23 cellular contexts compared by ENCODE assay signal in the genomic region with DNA sequence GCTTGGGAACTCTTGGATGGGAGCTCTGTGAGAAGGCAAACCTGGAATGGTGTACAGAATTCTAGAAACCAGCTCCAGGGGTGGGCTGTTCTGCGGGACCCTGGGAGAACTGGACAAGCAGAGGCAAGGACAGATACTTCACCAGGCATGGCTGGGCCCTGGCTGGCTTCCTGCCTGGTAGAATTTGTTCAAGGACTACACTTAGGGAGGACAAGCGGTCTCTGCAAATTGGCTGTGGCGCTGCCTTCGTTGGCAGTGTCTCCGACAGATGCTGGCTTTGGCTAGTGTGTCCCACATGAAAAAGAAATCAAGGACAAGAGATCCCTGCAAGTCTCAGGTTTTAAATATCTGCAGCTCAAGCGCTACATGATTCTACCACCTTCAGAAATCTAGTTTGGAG. TPM values are rescaled to one million over a fixed set of nuclear protein-coding genes. Genes with fewer than 3 reads are reported as not detected.
DNase-seq lines count a peak whose midpoint lies in the region; ATAC-seq, FAIRE-seq and TF ChIP-seq lines count a peak whose summit lies in the region.
"Had no signal": no experiment of that assay in that cellular context is flagged by ENCODE, and none has a peak within 500 bp of the region (broad histone marks: within the 10 kb centered on the region; RNA-seq: fewer than 3 reads in every experiment).

No MANE protein-coding gene starts in this region.

- no peak overlapping the region for H3K4me3 ChIP-seq in HepG2 (replicated peaks in 1 of 3; ENCODE audit: insufficient read depth in 1 of 3, low read depth in 2 of 3, low read length in 3 of 3)
- no peak overlapping the region for H3K4me3 ChIP-seq in testis
- H3K4me3 ChIP-seq in naive thymus-derived CD4-positive, alpha-beta T cell (ENCODE audit: low read length), result no peak overlapping the region
- no peak overlapping the region for H3K4me3 ChIP-seq in trophoblast cell (ENCODE audit: low read depth, low read length)
- H3K4me3 ChIP-seq: BLaER1 treated with 17β-estradiol and CSF1 and Interleukin-3, amounts not matched to agents 10 nM and 100 nM; esophagus muscularis mucosa; MG63; prostate gland; spleen had no signal

- H3K4me3 Mint-ChIP-seq in WTC11, result no peak overlapping the region
- no peak overlapping the region for H3K4me3 Mint-ChIP-seq in naive thymus-derived CD4-positive, alpha-beta T cell
- H3K4me3 Mint-ChIP-seq: activated CD8-positive, alpha-beta T cell treated with anti-CD3 and anti-CD28 coated beads, Interleukin-2, amount 10 ng/mL, durations not matched to agents 7 days and 5 days; activated T-cell treated with anti-CD3 and anti-CD28 coated beads, Interleukin-2, amount 50 U/mL, for 72 hours; nephron progenitor cell had no signal

- TF ChIP-seq RAD21 in HepG2 (CRISPR knock-in tag; IDR thresholded peaks at IDR 0.05), result no peak

- H3K4me1 ChIP-seq in HepG2 (ENCODE audit: insufficient read depth, low read length) (peaks cover 37% of the 10 kb centered on the region), testis (peaks cover 24% of the 10 kb centered on the region), trophoblast cell (ENCODE audit: control insufficient read depth in 1 of 2, insufficient read depth in 2 of 2, low read length in 2 of 2) (peaks cover 0 to 3% of the 10 kb centered on the region in 2 experiments)
- H3K4me1 ChIP-seq in naive thymus-derived CD4-positive, alpha-beta T cell (ENCODE audit: control insufficient read depth in 2 of 2, insufficient read depth in 2 of 2, low read length in 2 of 2), result no peaks in the 10 kb centered on the region

- no peaks in the 10 kb centered on the region for H3K27me3 Mint-ChIP-seq in WTC11 (ENCODE audit: low read depth)
- H3K27me3 Mint-ChIP-seq in naive thymus-derived CD4-positive, alpha-beta T cell, result no peaks in the 10 kb centered on the region

- H3K79me1 ChIP-seq in trophoblast cell (ENCODE audit: low read length), result no peaks in the 10 kb centered on the region

- ATAC-seq in WTC11 (no peak), HepG2 (no peak)
- no peak for ATAC-seq in naive thymus-derived CD4-positive, alpha-beta T cell
- ATAC-seq: activated CD8-positive, alpha-beta T cell treated with anti-CD3 and anti-CD28 coated beads, Interleukin-2, amount 10 ng/mL, durations not matched to agents 7 days and 5 days; activated naive CD4-positive, alpha-beta T cell treated with anti-CD3 and anti-CD28 coated beads, Interleukin-2, amount 50 U/mL, for 72 hours; activated T-cell treated with anti-CD3 and anti-CD28 coated beads, Interleukin-2, amount 50 U/mL, for 72 hours; SK-N-SH treated with all-trans-retinoic acid at 6 μM for 48 hours had no signal

- no peak overlapping the region for H4K12ac ChIP-seq in trophoblast cell (ENCODE audit: low read depth, low read length)

- TF ChIP-seq CTCF in WTC11 (IDR thresholded peaks at IDR 0.05) (no peak), HepG2 (CRISPR knock-in tag; IDR thresholded peaks at IDR 0.05) (no peak), testis (IDR thresholded peaks at IDR 0.05) (no peak)

- no peaks in the 10 kb centered on the region for H3K27me3 ChIP-seq in HepG2 (ENCODE audit: control insufficient read depth in 1 of 2, insufficient read depth in 2 of 2, low read length in 2 of 2)
- H3K27me3 ChIP-seq in testis, result no peaks in the 10 kb centered on the region
- no peaks in the 10 kb centered on the region for H3K27me3 ChIP-seq in naive thymus-derived CD4-positive, alpha-beta T cell (ENCODE audit: control insufficient read depth in 2 of 2, insufficient read depth in 2 of 2, low read length in 2 of 2)
- H3K27me3 ChIP-seq in trophoblast cell (ENCODE audit: insufficient read depth, low read length), result no peaks in the 10 kb centered on the region
- H3K27me3 ChIP-seq: BLaER1 treated with 17β-estradiol and CSF1 and Interleukin-3, amounts not matched to agents 10 nM and 100 nM; esophagus muscularis mucosa; MG63; spleen had no signal

- H3K79me2 ChIP-seq in HepG2 (ENCODE audit: insufficient read depth, low read length) (peaks cover 53% of the 10 kb centered on the region), trophoblast cell (ENCODE audit: control insufficient read depth, insufficient read depth, low read length, poor library complexity) (no peaks in the 10 kb centered on the region)

- H3K9me3 ChIP-seq in HepG2 (ENCODE audit: low read length) (no peaks in the 10 kb centered on the region), testis (no peaks in the 10 kb centered on the region), trophoblast cell (ENCODE audit: insufficient read depth, low read depth, low read length) (no peaks in the 10 kb centered on the region)
- no peaks in the 10 kb centered on the region for H3K9me3 ChIP-seq in naive thymus-derived CD4-positive, alpha-beta T cell (ENCODE audit: control insufficient read depth in 2 of 3, low read length in 3 of 3)
- H3K9me3 ChIP-seq: BLaER1 treated with 17β-estradiol and CSF1 and Interleukin-3, amounts not matched to agents 10 nM and 100 nM; esophagus muscularis mucosa; MG63; prostate gland; spleen had no signal

- no peak overlapping the region for H4K8ac ChIP-seq in trophoblast cell (ENCODE audit: low read depth, low read length)

- no TSS peak for BruUV-seq in HepG2 (replicated peaks; lab: Mats Ljungman, UMichigan)

- H2BK5ac ChIP-seq in trophoblast cell (ENCODE audit: low read depth, low read length, poor library complexity), result no peak overlapping the region

- no peaks in the 10 kb centered on the region for H3K9me3 Mint-ChIP-seq in WTC11
- H3K9me3 Mint-ChIP-seq in naive thymus-derived CD4-positive, alpha-beta T cell, result peaks cover 0 to 1% (median 0%) of the 10 kb centered on the region in 11 donors
- H3K9me3 Mint-ChIP-seq: activated naive CD4-positive, alpha-beta T cell treated with anti-CD3 and anti-CD28 coated beads, Interleukin-2, amount 50 U/mL, for 72 hours; activated T-cell treated with anti-CD3 and anti-CD28 coated beads, Interleukin-2, amount 50 U/mL, for 72 hours; nephron progenitor cell had no signal

- 0 out of 2 replicates have a peak, but pooled peaks cover 6% of the 10 kb centered on the region for H4K20me1 ChIP-seq in HepG2 (ENCODE audit: insufficient read depth, low read length)

- no peak overlapping the region for H3K14ac ChIP-seq in trophoblast cell (ENCODE audit: low read length)

- no peak overlapping the region for H2AFZ ChIP-seq in HepG2 (ENCODE audit: low read length)
- H2AFZ ChIP-seq in trophoblast cell (ENCODE audit: insufficient read depth, low read length, poor library complexity), result no peak overlapping the region

- POLR2A ChIA-PET in WTC11 (lab: Charles Lee) (no interaction called here), HepG2 (lab: Yijun Ruan, JAX) (interaction anchor here (1.6 to 2.9 kb wide), 2 partner anchors 9 to 12 kb away, joined by 7 to 11 read pairs; partner anchors contain the start of gene CEBPG)
- POLR2A ChIA-PET in naive thymus-derived CD4-positive, alpha-beta T cell (lab: Charles Lee), result interaction anchor here (1.2 kb wide), 1 partner anchor 12 kb away, joined by 3 read pairs; no protein-coding TSS in a partner anchor

- in situ Hi-C loops in HepG2 (cut with HindIII; ENCODE audit: extremely low pct_ligation_motif_present, low pct_unique_long_range_greater_than_20kb), result no loop called here

- no peak overlapping the region for H3K4ac ChIP-seq in trophoblast cell (ENCODE audit: low read depth, low read length)

- H3K4me2 ChIP-seq in HepG2 (ENCODE audit: low read depth, low read length) (no peak overlapping the region), trophoblast cell (ENCODE audit: low read length) (no peak overlapping the region)

- no peak overlapping the region for H2AK5ac ChIP-seq in trophoblast cell (ENCODE audit: low read length)

- peaks cover 13 to 30% of the 10 kb centered on the region in 2 experiments for H3K36me3 ChIP-seq in HepG2 (replicated peaks in 1 of 2; ENCODE audit: control insufficient read depth in 1 of 2, insufficient read depth in 2 of 2, low read length in 2 of 2)
- no peaks in the 10 kb centered on the region for H3K36me3 ChIP-seq in testis (ENCODE audit: low read depth, missing control alignments)
- peaks cover 0 to 8% (median 0%) of the 10 kb centered on the region in 3 experiments for H3K36me3 ChIP-seq in naive thymus-derived CD4-positive, alpha-beta T cell (ENCODE audit: control insufficient read depth in 2 of 3, insufficient read depth in 3 of 3, low read length in 3 of 3)
- H3K36me3 ChIP-seq in trophoblast cell (ENCODE audit: control insufficient read depth in 1 of 2, insufficient read depth in 2 of 2, low read length in 2 of 2), result peaks cover 8 to 21% of the 10 kb centered on the region in 2 experiments
- H3K36me3 ChIP-seq: prostate gland had no signal

- no peak overlapping the region for H2BK120ac ChIP-seq in trophoblast cell (ENCODE audit: insufficient read depth, low read length, poor library complexity)

- no peak overlapping the region for H4K91ac ChIP-seq in trophoblast cell (ENCODE audit: low read depth, low read length)

- intact Hi-C loops in HepG2 (cut with micrococcal nuclease; ENCODE audit: unreplicated experiment) (no loop called here), testis (cut with DNase I; ENCODE audit: low total_unique reads) (no loop called here)
- intact Hi-C loops in naive thymus-derived CD4-positive, alpha-beta T cell (cut with micrococcal nuclease), result no loop called here

- peak overlapping the region; percentile 74; the same call in 1 of the 2 replicates for H3K27ac Mint-ChIP-seq in WTC11
- H3K27ac Mint-ChIP-seq in naive thymus-derived CD4-positive, alpha-beta T cell, result peak overlapping the region in 1 of 9 donors; percentile 14
- H3K27ac Mint-ChIP-seq: activated CD8-positive, alpha-beta T cell treated with anti-CD3 and anti-CD28 coated beads, Interleukin-2, amount 10 ng/mL, durations not matched to agents 7 days and 5 days; activated naive CD4-positive, alpha-beta T cell treated with anti-CD3 and anti-CD28 coated beads, Interleukin-2, amount 50 U/mL, for 72 hours; activated T-cell treated with anti-CD3 and anti-CD28 coated beads, Interleukin-2, amount 50 U/mL, for 72 hours; nephron progenitor cell had no signal

- H3K27ac ChIP-seq in HepG2 (ENCODE audit: extremely low read length, insufficient read depth, low read length), result peak overlapping the region; percentile 22
- no peak overlapping the region for H3K27ac ChIP-seq in testis
- no peak overlapping the region for H3K27ac ChIP-seq in naive thymus-derived CD4-positive, alpha-beta T cell (ENCODE audit: low read depth, low read length)
- no peak overlapping the region for H3K27ac ChIP-seq in trophoblast cell (ENCODE audit: low read depth, low read length)
- H3K27ac ChIP-seq: BLaER1 treated with 17β-estradiol and CSF1 and Interleukin-3, amounts not matched to agents 10 nM and 100 nM; esophagus muscularis mucosa; prostate gland; spleen had no signal

- H2BK12ac ChIP-seq in trophoblast cell (ENCODE audit: low read length), result no peak overlapping the region

- H3K36me3 Mint-ChIP-seq in WTC11, result peaks cover 1% of the 10 kb centered on the region; the same call in 1 of the 2 replicates
- peaks cover 0 to 3% (median 0%) of the 10 kb centered on the region in 5 donors for H3K36me3 Mint-ChIP-seq in naive thymus-derived CD4-positive, alpha-beta T cell
- H3K36me3 Mint-ChIP-seq: activated naive CD4-positive, alpha-beta T cell treated with anti-CD3 and anti-CD28 coated beads, Interleukin-2, amount 50 U/mL, for 72 hours had no signal

- DNase-seq in activated effector memory CD4-positive, alpha-beta T cell treated with anti-CD3 and anti-CD28 coated beads, Interleukin-2, amount 50 U/mL, for 16 hours, result peak; percentile 37
- no peak for DNase-seq in activated effector memory CD4-positive, alpha-beta T cell treated with Interleukin-2 at 50 U/mL for 16 hours
- DNase-seq in WTC11 (ENCODE audit: low spot score) (no peak), HepG2 (ENCODE audit: low spot score) (no peak), testis (peak; percentile 54), trophoblast cell (no peak)
- no peak for DNase-seq in naive thymus-derived CD4-positive, alpha-beta T cell
- no peak for DNase-seq in activated CD4-positive, alpha-beta T cell treated with anti-CD3 and anti-CD28 coated beads, Interleukin-2, amount 50 U/mL, for 4 hours
- DNase-seq: activated CD8-positive, alpha-beta T cell treated with anti-CD3 and anti-CD28 coated beads, Interleukin-2, amount 10 ng/mL, durations not matched to agents 7 days and 5 days; activated T-cell treated with anti-CD3 and anti-CD28 coated beads, Interleukin-2, amount 50 U/mL, for 72 hours; effector CD8-positive, alpha-beta T cell; GDM1; MG63; NCI-H187; NCI-H510A; nephron progenitor cell; spleen; T-helper 9 cell had no signal

- CTCF ChIA-PET in WTC11 (lab: Charles Lee), result interaction anchor here (0.7 kb wide), 1 partner anchor 144 kb away, joined by 3 read pairs; no protein-coding TSS in a partner anchor
- CTCF ChIA-PET in HepG2 (lab: Yijun Ruan, JAX; ENCODE audit: low intra/inter-chr PET ratio, low total read pairs), result no interaction called here
- CTCF ChIA-PET in naive thymus-derived CD4-positive, alpha-beta T cell (lab: Charles Lee), result no interaction called here

- H3K18ac ChIP-seq in trophoblast cell (ENCODE audit: low read length), result no peak overlapping the region

- peaks cover 14% of the 10 kb centered on the region for H3K4me1 Mint-ChIP-seq in WTC11
- peaks cover 12 to 24% (median 18%) of the 10 kb centered on the region in 7 donors for H3K4me1 Mint-ChIP-seq in naive thymus-derived CD4-positive, alpha-beta T cell

- TF ChIP-seq EP300 in HepG2 (IDR thresholded peaks at IDR 0.05; ENCODE audit: low read depth in 2 of 2, low read length in 2 of 2), result no peak
- TF ChIP-seq EP300 in HepG2 (CRISPR knock-in tag; IDR thresholded peaks at IDR 0.05; ENCODE audit: borderline replicate concordance), result no peak

- no peak for FAIRE-seq in HepG2 (lab: Jason Lieb, UNC)

- no peak overlapping the region for H3K9ac ChIP-seq in HepG2 (ENCODE audit: insufficient read depth, low read depth, low read length)
- no peak overlapping the region for H3K9ac ChIP-seq in trophoblast cell (ENCODE audit: low read length)
- H3K9ac ChIP-seq: BLaER1 treated with 17β-estradiol and CSF1 and Interleukin-3, amounts not matched to agents 10 nM and 100 nM had no signal

- WGBS in HepG2 (ENCODE audit: low lambda C conversion rate), result 100% methylated on average over 3 of the region's 6 CpGs
- 28 to 37% methylated on average over 6 of the region's 6 CpGs for WGBS in testis, 2 donors
- WGBS in trophoblast cell (ENCODE audit: extremely low coverage, insufficient coverage, insufficient read length), result no CpG with 5 or more reads among the region's 6 CpGs

- no peak overlapping the region for H3K23ac ChIP-seq in trophoblast cell (ENCODE audit: low read length)

- no peak for TF ChIP-seq POLR2A in HepG2 (IDR thresholded peaks at IDR 0.05; ENCODE audit: insufficient read depth in 1 of 2, low read depth in 2 of 2, low read length in 2 of 2)
- TF ChIP-seq POLR2A in testis (IDR thresholded peaks at IDR 0.05), result no peak

RNA-seq across cellular contexts. Expression of gene CEBPG, which starts 12.4 kb away (rescaled TPM):
- total RNA-seq in WTC11 (2021), result 28.9 to 33.1 TPM (median 30.4 TPM) in 3 replicates
- 34.3 and 49.8 TPM in 2 replicates for total RNA-seq in HepG2 (2016; rRNA removed; fragmentation: Illumina TruSeq; extraction: Trizol)
- 13.2 and 14.7 TPM in 2 replicates for total RNA-seq in HepG2 (2016; cell fraction: cytosol; rRNA removed; fragmentation: Illumina TruSeq; extraction: Trizol; ENCODE audit: low read depth)
- total RNA-seq in HepG2 (2016; cell fraction: insoluble cytoplasmic fraction; rRNA removed; fragmentation: Illumina TruSeq; extraction: Trizol), result 35.7 and 49.1 TPM in 2 replicates
- 37.6 and 38.8 TPM in 2 replicates for total RNA-seq in HepG2 (2016; cell fraction: membrane; rRNA removed; fragmentation: Illumina TruSeq; extraction: Trizol)
- total RNA-seq in HepG2 (2016; cell fraction: nucleus; rRNA removed; fragmentation: Illumina TruSeq; extraction: Trizol), result 24.5 and 24.7 TPM in 2 replicates
- polyA plus RNA-seq in HepG2 (2011; rRNA removed), result 25.7 and 26.6 TPM in 2 replicates
- 16.9 and 25.6 TPM in 2 replicates for polyA plus RNA-seq in HepG2 (2011; cell fraction: cytosol; rRNA removed)
- polyA plus RNA-seq in HepG2 (2011; cell fraction: nucleus; rRNA removed), result 11.7 and 17.0 TPM in 2 replicates
- 34.2 and 46.3 TPM in 2 replicates for polyA plus RNA-seq in HepG2 (2012)
- 13.2 and 15.5 TPM in 2 replicates for polyA plus RNA-seq in HepG2 (2016; cell fraction: cytosol; fragmentation: Illumina TruSeq; extraction: Trizol; ENCODE audit: low read depth)
- 44.3 and 47.4 TPM in 2 replicates for polyA plus RNA-seq in HepG2 (2016; cell fraction: insoluble cytoplasmic fraction; fragmentation: Illumina TruSeq; extraction: Trizol; ENCODE audit: low read depth)
- 25.6 and 28.0 TPM in 2 replicates for polyA plus RNA-seq in HepG2 (2016; cell fraction: membrane; fragmentation: Illumina TruSeq; extraction: Trizol; ENCODE audit: low read depth)
- polyA plus RNA-seq in HepG2 (2016; cell fraction: nucleus; fragmentation: Illumina TruSeq; extraction: Trizol; ENCODE audit: insufficient read depth, low read depth), result 30.5 and 35.3 TPM in 2 replicates
- polyA minus RNA-seq in HepG2 (2011; rRNA and poly(A)+ RNA removed; ENCODE audit: low replicate concordance), result 14.6 and 15.2 TPM in 2 replicates
- 18.9 and 25.7 TPM in 2 replicates for polyA minus RNA-seq in HepG2 (2011; cell fraction: cytosol; rRNA and poly(A)+ RNA removed)
- 26.3 and 34.8 TPM in 2 replicates for polyA minus RNA-seq in HepG2 (2011; cell fraction: nucleus; rRNA and poly(A)+ RNA removed)
- total RNA-seq in testis, result 10 to 100 TPM; 20.8 to 20.9 TPM
- 24.3 TPM for polyA plus RNA-seq in testis (ENCODE audit: insufficient read depth, low read depth, low replicate concordance)
- 10 to 100 TPM; 17.1 to 22.4 (median 21.1) TPM for total RNA-seq in naive thymus-derived CD4-positive, alpha-beta T cell
- polyA plus RNA-seq in naive thymus-derived CD4-positive, alpha-beta T cell, result 1 to 10 TPM; 7.8 to 7.9 TPM
- polyA plus RNA-seq in trophoblast cell (2013), result 26.6 and 27.5 TPM in 2 replicates

Comparison
In these comparisons a context has a peak if more than half of its experiments do, and no peak if none do; other contexts are left out.
1. DNase-seq: peak in activated effector memory CD4-positive, alpha-beta T cell treated with anti-CD3 and anti-CD28 coated beads, Interleukin-2, amount 50 U/mL, for 16 hours (single experiment) and testis (single experiment); none in activated effector memory CD4-positive, alpha-beta T cell treated with Interleukin-2 at 50 U/mL for 16 hours (single experiment), WTC11 (single experiment), HepG2 (single experiment), naive thymus-derived CD4-positive, alpha-beta T cell (0 of 9), trophoblast cell (0 of 2) and activated CD4-positive, alpha-beta T cell treated with anti-CD3 and anti-CD28 coated beads, Interleukin-2, amount 50 U/mL, for 4 hours (0 of 2).